25 cellular contexts compared by ENCODE assay signal in the genomic region with DNA sequence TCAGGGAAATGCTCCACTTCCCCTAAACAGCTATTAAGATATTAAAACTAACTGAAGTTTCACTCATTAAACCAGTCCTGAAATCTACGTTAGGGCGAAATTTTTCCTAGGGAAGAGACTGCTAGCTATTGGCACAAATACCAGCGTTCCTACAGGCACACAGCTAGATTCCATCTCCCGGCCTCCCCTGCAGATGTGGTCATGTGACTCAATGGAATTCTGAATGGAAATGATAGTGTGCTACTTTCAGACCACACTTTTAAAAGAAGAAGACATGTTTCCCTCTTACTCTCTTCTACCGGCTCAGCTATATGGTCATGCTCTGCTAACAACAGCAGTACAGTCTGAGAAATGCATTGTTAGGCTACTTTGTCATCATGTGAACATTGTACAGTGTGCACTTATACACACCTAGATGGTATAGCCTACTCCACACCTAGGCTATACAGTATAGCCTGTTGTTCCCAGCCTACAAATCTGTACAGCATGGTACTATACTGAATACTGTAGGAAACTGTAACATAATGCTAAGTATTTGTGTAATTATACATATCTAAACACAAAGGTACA. TPM values are rescaled to one million over a fixed set of nuclear protein-coding genes. Genes with fewer than 3 reads are reported as not detected.
DNase-seq lines count a peak whose midpoint lies in the region; ATAC-seq, FAIRE-seq and TF ChIP-seq lines count a peak whose summit lies in the region.
"Had no signal": no experiment of that assay in that cellular context is flagged by ENCODE, and none has a peak within 500 bp of the region (broad histone marks: within the 10 kb centered on the region; RNA-seq: fewer than 3 reads in every experiment).

No MANE protein-coding gene starts in this region.

- H3K27me3 Mint-ChIP-seq in naive thymus-derived CD8-positive, alpha-beta T cell = no peaks in the 10 kb centered on the region
- H3K27me3 Mint-ChIP-seq: CD4-positive, CD25-positive, alpha-beta regulatory T cell had no signal

- no peak for TF ChIP-seq POLR2A in H54 (IDR thresholded peaks at IDR 0.05; ENCODE audit: low read depth, low read length)

- H3K4me3 Mint-ChIP-seq in naive thymus-derived CD8-positive, alpha-beta T cell = no peak overlapping the region
- H3K4me3 Mint-ChIP-seq: CD4-positive, CD25-positive, alpha-beta regulatory T cell had no signal

- TF ChIP-seq EP300 in Ishikawa (IDR thresholded peaks at IDR 0.05; ENCODE audit: borderline replicate concordance) = no peak

- peaks cover 0 to 2% (median 1%) of the 10 kb centered on the region in 4 donors for H3K4me1 Mint-ChIP-seq in naive thymus-derived CD8-positive, alpha-beta T cell

- DNase-seq in H54 (ENCODE audit: insufficient read length, low spot score) = no peak
- peak; percentile 57 for DNase-seq in left kidney (ENCODE audit: low read depth, low spot score)
- DNase-seq in naive thymus-derived CD8-positive, alpha-beta T cell = no peak
- DNase-seq in epidermal melanocyte (ENCODE audit: insufficient read length, low spot score) = no peak
- DNase-seq: CD4-positive, CD25-positive, alpha-beta regulatory T cell; DMS53; GOT3; HCEC 1CT; KBM-7; MV-4-11; NCI-H1105; NCI-H1436 treated with DMSO at 0.1 percent for 48 hours; NCI-H187 treated with DMSO at 0.1 percent for 48 hours; NCI-H2171 treated with DMSO at 0.1 percent for 48 hours; NCI-H345; NCI-H510A treated with DMSO at 0.1 percent for 48 hours; NCI-H748 treated with DMSO at 0.1 percent for 48 hours; PC-3; SJCRH30 had no signal

- peaks cover 5 to 77% (median 21%) of the 10 kb centered on the region in 3 donors for H3K36me3 Mint-ChIP-seq in naive thymus-derived CD8-positive, alpha-beta T cell

- ATAC-seq in naive thymus-derived CD8-positive, alpha-beta T cell = no peak
- no peak for ATAC-seq in GM18517 (IDR thresholded peaks at IDR 0.05; ENCODE audit: unreplicated experiment)
- ATAC-seq: PC-3, SK-N-SH treated with all-trans-retinoic acid at 6 μM for 48 hours had no signal

- POLR2A ChIA-PET in naive thymus-derived CD8-positive, alpha-beta T cell (lab: Charles Lee) = no interaction called here

- peaks cover 0 to 1% (median 0%) of the 10 kb centered on the region in 9 donors for H3K9me3 Mint-ChIP-seq in naive thymus-derived CD8-positive, alpha-beta T cell
- H3K9me3 Mint-ChIP-seq: CD4-positive, CD25-positive, alpha-beta regulatory T cell had no signal

- H3K27ac Mint-ChIP-seq in naive thymus-derived CD8-positive, alpha-beta T cell = no peak overlapping the region
- H3K27ac Mint-ChIP-seq: CD4-positive, CD25-positive, alpha-beta regulatory T cell had no signal

- peak; percentile 15 for FAIRE-seq in H54 (lab: Jason Lieb, UNC)
- FAIRE-seq: A204.1, D721Med, G401.6 had no signal

- no peak for TF ChIP-seq RAD21 in Ishikawa (IDR thresholded peaks at IDR 0.05; ENCODE audit: low read depth)

TF ChIP-seq in Ishikawa, 13 proteins besides CTCF, POLR2A, EP300 and RAD21:
- TF ChIP-seq, protein P1, sequence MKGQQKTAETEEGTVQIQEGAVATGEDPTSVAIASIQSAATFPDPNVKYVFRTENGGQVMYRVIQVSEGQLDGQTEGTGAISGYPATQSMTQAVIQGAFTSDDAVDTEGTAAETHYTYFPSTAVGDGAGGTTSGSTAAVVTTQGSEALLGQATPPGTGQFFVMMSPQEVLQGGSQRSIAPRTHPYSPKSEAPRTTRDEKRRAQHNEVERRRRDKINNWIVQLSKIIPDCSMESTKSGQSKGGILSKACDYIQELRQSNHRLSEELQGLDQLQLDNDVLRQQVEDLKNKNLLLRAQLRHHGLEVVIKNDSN (IDR thresholded peaks at IDR 0.05) = peak; percentile 33; the same call in 1 of the 2 replicates
- no peak for TF ChIP-seq CREB1 (IDR thresholded peaks at IDR 0.05; ENCODE audit: low read depth)

RNA-seq across cellular contexts. Expression of a gene that starts 31.4 kb away (rescaled TPM):
- total RNA-seq in naive thymus-derived CD8-positive, alpha-beta T cell = 10 to 100 TPM; 48.0 to 55.0 TPM
- 100 to 1,000 TPM in 2 of 3 donors, 10 to 100 TPM in 1; 94.1 to 109 (median 103) TPM for polyA plus RNA-seq in naive thymus-derived CD8-positive, alpha-beta T cell

RNA-seq across cellular contexts. Expression of a gene that starts 31.6 kb away (rescaled TPM):
- 100 to 1,000 TPM; 111 to 118 TPM for total RNA-seq in naive thymus-derived CD8-positive, alpha-beta T cell
- polyA plus RNA-seq in naive thymus-derived CD8-positive, alpha-beta T cell = 10 to 100 TPM; 55.5 to 74.1 (median 71.8) TPM

RNA-seq across cellular contexts. Expression of a gene that starts 37.1 kb away (rescaled TPM):
- total RNA-seq in naive thymus-derived CD8-positive, alpha-beta T cell = 100 to 1,000 TPM in 1 of 2 experiments, 10 to 100 TPM in 1; 94.7 to 107 TPM
- 10 to 100 TPM; 35.7 to 37.6 (median 36.1) TPM for polyA plus RNA-seq in naive thymus-derived CD8-positive, alpha-beta T cell

RNA-seq across cellular contexts. Expression of a gene that starts 57.4 kb away (rescaled TPM):
- 10 to 100 TPM; 74.0 to 83.0 TPM for total RNA-seq in naive thymus-derived CD8-positive, alpha-beta T cell
- polyA plus RNA-seq in naive thymus-derived CD8-positive, alpha-beta T cell = 10 to 100 TPM; 24.2 to 38.4 (median 36.2) TPM
